21 cellular contexts compared by ENCODE assay signal in the genomic region with DNA sequence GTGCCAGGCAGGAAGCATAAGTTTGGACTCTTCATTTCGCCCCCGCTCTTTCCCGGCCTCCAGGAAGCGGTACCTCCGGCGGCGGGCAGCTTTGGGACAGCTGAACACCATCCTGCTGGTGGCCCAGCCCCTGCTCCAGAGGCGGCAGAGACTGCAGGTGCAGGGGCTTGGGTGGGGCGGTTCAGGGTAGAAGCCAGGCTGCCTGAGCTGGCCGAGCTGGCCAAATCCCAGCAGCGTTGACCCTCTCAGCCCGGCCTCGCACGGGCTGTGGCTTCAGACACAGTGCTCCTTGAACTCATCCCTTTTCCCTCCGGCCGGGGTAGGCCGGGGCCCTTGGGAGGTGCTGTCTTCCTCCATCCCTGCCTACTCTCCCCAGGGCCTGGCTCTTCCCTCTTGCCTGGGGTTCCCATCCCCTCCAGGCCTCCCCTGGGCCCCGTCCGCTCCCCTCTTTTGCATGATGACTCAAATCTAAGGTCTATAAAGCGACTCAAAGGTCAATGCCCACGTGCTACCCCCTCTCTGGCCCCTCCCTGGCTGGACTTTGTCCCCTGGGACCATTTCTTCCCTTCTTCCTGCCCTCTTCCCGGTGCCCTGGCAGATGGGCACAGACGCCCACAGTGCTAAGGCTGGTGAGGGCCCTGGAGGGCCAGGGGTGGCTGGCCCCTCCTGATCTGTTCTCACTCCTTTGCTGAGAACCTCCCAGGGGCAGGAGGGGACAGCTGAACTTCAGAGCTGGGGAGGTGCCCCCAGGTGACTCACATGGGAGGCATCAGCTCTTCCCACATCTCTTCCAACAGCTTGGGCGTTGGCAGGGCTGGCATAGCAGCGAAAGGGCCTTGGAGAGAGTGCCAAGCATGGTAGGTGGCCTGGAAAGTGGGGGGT. TPM values are rescaled to one million over a fixed set of nuclear protein-coding genes. Genes with fewer than 3 reads are reported as not detected.
DNase-seq lines count a peak whose midpoint lies in the region; TF ChIP-seq lines count a peak whose summit lies in the region.
"Had no signal": no experiment of that assay in that cellular context is flagged by ENCODE, and none has a peak within 500 bp of the region (broad histone marks: within the 10 kb centered on the region; RNA-seq: fewer than 3 reads in every experiment).

No MANE protein-coding gene starts in this region.

- TF ChIP-seq CTCF in colonic mucosa (IDR thresholded peaks at IDR 0.05) = no peak

- DNase-seq in ACHN (peak; percentile 20), HuH-7 (ENCODE audit: low spot score) (peak; percentile 63), colonic mucosa (peak; percentile 92), NCI-H1092 treated with DMSO at 0.1 percent for 48 hours (lab: John Stamatoyannopoulos, UW) (no peak), NOMO-1 treated with DMSO at 0.1 percent for 48 hours (lab: John Stamatoyannopoulos, UW; ENCODE audit: unreplicated experiment) (no peak), activated T-cell treated with anti-CD3 and anti-CD28 coated beads for 4 hours (no peak), NCI-H187 (lab: John Stamatoyannopoulos, UW) (no peak)
- DNase-seq: activated CD4-positive, alpha-beta memory T cell treated with anti-CD3 and anti-CD28 coated beads, Interleukin-2, amount 10 ng/mL, durations not matched to agents 7 days and 5 days; activated naive CD8-positive, alpha-beta T cell treated with anti-CD3 and anti-CD28 coated beads, Interleukin-2, amount 50 U/mL, for 24 hours; dermis blood vessel endothelial cell; EL; glutamatergic neuron; NCI-H526 treated with DMSO at 0.1 percent for 48 hours; nephron progenitor cell; stimulated activated naive CD8-positive, alpha-beta T cell treated with anti-CD3 and anti-CD28 coated beads, Interleukin-15, amount 100 ng/mL, for 72 hours; SW 1271 had no signal

- in situ Hi-C loops in ACHN (cut with HindIII; ENCODE audit: low pct_ligation_motif_present, low pct_unique_long_range_greater_than_20kb, low sequenced_read_pairs) = no loop called here

- H3K9me3 ChIP-seq in colonic mucosa (no peaks in the 10 kb centered on the region), mucosa of stomach (ENCODE audit: control insufficient read depth, low read length) (no peaks in the 10 kb centered on the region)
- H3K9me3 ChIP-seq: breast epithelium, esophagus muscularis mucosa had no signal

- H3K4me1 ChIP-seq in colonic mucosa (peaks cover 4% of the 10 kb centered on the region), mucosa of stomach (ENCODE audit: control insufficient read depth, insufficient read depth, low read length) (peaks cover 34% of the 10 kb centered on the region)
- H3K4me1 ChIP-seq: breast epithelium, esophagus muscularis mucosa had no signal

- peak overlapping the region; percentile 48 to 81 for H3K9ac ChIP-seq in colonic mucosa (ENCODE audit: low read depth in 2 of 2, low read length in 2 of 2)
- peak overlapping the region; percentile 58 for H3K9ac ChIP-seq in mucosa of stomach (ENCODE audit: low read length)

- intact Hi-C loops in colonic mucosa (cut with DNase I) = no loop called here

- H3K27me3 ChIP-seq in colonic mucosa (no peaks in the 10 kb centered on the region), mucosa of stomach (ENCODE audit: control insufficient read depth, insufficient read depth, low read length) (no peaks in the 10 kb centered on the region)
- H3K27me3 ChIP-seq: breast epithelium, esophagus muscularis mucosa had no signal

- H3K36me3 ChIP-seq in colonic mucosa (no peaks in the 10 kb centered on the region), mucosa of stomach (ENCODE audit: control insufficient read depth, insufficient read depth, low read length) (no peaks in the 10 kb centered on the region)
- H3K36me3 ChIP-seq: breast epithelium had no signal

- H3K27ac ChIP-seq in colonic mucosa = peak overlapping the region; percentile 81
- H3K27ac ChIP-seq: breast epithelium, esophagus muscularis mucosa had no signal

- H3K4me3 ChIP-seq in colonic mucosa (peak overlapping the region; percentile 11), mucosa of stomach (ENCODE audit: low read length) (no peak overlapping the region)
- H3K4me3 ChIP-seq: breast epithelium, esophagus muscularis mucosa, lung had no signal

RNA-seq across cellular contexts. Expression of a gene that starts 22.7 kb away (rescaled TPM):
- total RNA-seq in colonic mucosa = 100 to 1,000 TPM; 210 to 462 TPM

RNA-seq across cellular contexts. Expression of a gene that starts 22.9 kb away (rescaled TPM):
- 10 to 100 TPM in 1 of 2 donors, 1 to 10 TPM in 1; 5.1 to 39.9 TPM for total RNA-seq in colonic mucosa
- total RNA-seq: activated CD4-positive, alpha-beta memory T cell treated with anti-CD3 and anti-CD28 coated beads, Interleukin-2, amount 10 ng/mL, durations not matched to agents 7 days and 5 days; dermis blood vessel endothelial cell; pulmonary artery endothelial cell had no signal

RNA-seq across cellular contexts. Expression of a gene that starts 56.6 kb away (rescaled TPM):
- 10 to 100 TPM; 18.7 to 43.1 TPM for total RNA-seq in colonic mucosa

RNA-seq across cellular contexts. Expression of a gene that starts 56.8 kb away (rescaled TPM):
- total RNA-seq in colonic mucosa = 10 to 100 TPM; 68.0 to 68.1 TPM

Comparison
In these comparisons a context has a peak if more than half of its experiments do, and no peak if none do; other contexts are left out.
1. DNase-seq: peak in ACHN (single experiment), HuH-7 (single experiment) and colonic mucosa (single experiment); none in NCI-H1092 treated with DMSO at 0.1 percent for 48 hours (single experiment), NOMO-1 treated with DMSO at 0.1 percent for 48 hours (single experiment), activated T-cell treated with anti-CD3 and anti-CD28 coated beads for 4 hours (single experiment) and NCI-H187 (0 of 2).